12 cellular contexts compared by ENCODE assay signal in genomic region chr3:152564454-152564853, GRCh38.
"Had no signal": no experiment of that assay in that cellular context is flagged by ENCODE, and none has a peak within 500 bp of the region (broad histone marks: within the 10 kb centered on the region; RNA-seq: fewer than 3 reads in every experiment).

No MANE protein-coding gene starts in this region.

- H3K9me3 ChIP-seq: sigmoid colon, upper lobe of right lung had no signal

- H3K4me1 ChIP-seq: sigmoid colon, upper lobe of right lung had no signal

- ATAC-seq: activated CD4-positive, CD25-positive, alpha-beta regulatory T cell treated with anti-CD3 and anti-CD28 coated beads, Interleukin-2, amount 50 U/mL, for 24 hours; esophagus mucosa; natural killer cell treated with Interleukin-12 subunit alpha and Interleukin-12 subunit beta and Interleukin-15 and Interleukin-18, amount 100 ng/mL, for 72 hours; upper lobe of right lung had no signal

- H3K27ac ChIP-seq: dorsolateral prefrontal cortex, sigmoid colon, upper lobe of right lung had no signal

- H3K27me3 ChIP-seq: dorsolateral prefrontal cortex, sigmoid colon, upper lobe of right lung had no signal

- DNase-seq: activated T-cell treated with anti-CD3 and anti-CD28 coated beads, Interleukin-2, amount 50 U/mL, for 1 hour; amygdala; dorsolateral prefrontal cortex; hypothalamus; nucleus accumbens; sigmoid colon; stimulated activated CD4-positive, alpha-beta T cell treated with anti-CD3 and anti-CD28 coated beads, Interleukin-4, amount 100 ng/mL, for 1 hour; SW 1271; upper lobe of right lung had no signal

- H3K4me3 ChIP-seq: dorsolateral prefrontal cortex, sigmoid colon, upper lobe of right lung had no signal

- H3K36me3 ChIP-seq: sigmoid colon, upper lobe of right lung had no signal
